In genomic region chr2:104853401-104853925, GRCh38 we compare ENCODE assay signal across 9 cellular contexts. TPM values are rescaled to one million over a fixed set of nuclear protein-coding genes. Genes with fewer than 3 reads are reported as not detected.
A peak's percentile ranks its signal among the peaks of the same experiment; 100 is the strongest.
DNase-seq lines count a peak whose midpoint lies in the region; ATAC-seq and TF ChIP-seq lines count a peak whose summit lies in the region.
"Had no signal": no experiment of that assay in that cellular context is flagged by ENCODE, and none has a peak within 500 bp of the region (broad histone marks: within the 10 kb centered on the region; RNA-seq: fewer than 3 reads in every experiment).

No MANE protein-coding gene starts in this region.

- no peak for ATAC-seq in CD4-positive, alpha-beta T cell (ENCODE audit: poor library complexity)
- ATAC-seq in HG03280 (IDR thresholded peaks at IDR 0.05; ENCODE audit: unreplicated experiment) = no peak

- H3K4me3 ChIP-seq in Loucy (ENCODE audit: low read length, poor library complexity, severe bottlenecking) = no peak overlapping the region
- peak overlapping the region; percentile 43 for H3K4me3 ChIP-seq in effector memory CD4-positive, alpha-beta T cell (ENCODE audit: insufficient read depth, low read depth, low read length, poor library complexity, severe bottlenecking)
- peak overlapping the region; percentile 25 for H3K4me3 ChIP-seq in ovary

- H3K36me3 Mint-ChIP-seq in CD4-positive, alpha-beta T cell (ENCODE audit: low read depth) = peaks cover 3% of the 10 kb centered on the region

- intact Hi-C loops in CD4-positive, alpha-beta T cell (cut with DNase I, micrococcal nuclease) = no loop called here
- intact Hi-C loops in ovary (cut with DNase I) = no loop called here

- no peaks in the 10 kb centered on the region for H3K9me2 ChIP-seq in Loucy (replicated peaks; ENCODE audit: low read depth, low read length)

- H3K4me3 Mint-ChIP-seq in CD4-positive, alpha-beta T cell = peak overlapping the region; percentile 91

- no peak for DNase-seq in CD4-positive, alpha-beta T cell
- DNase-seq in effector memory CD4-positive, alpha-beta T cell = no peak
- DNase-seq in ovary (no peak), AG08395 (ENCODE audit: low spot score) (no peak), NCI-H187 treated with DMSO at 0.1 percent for 48 hours (lab: John Stamatoyannopoulos, UW) (no peak), HUDEP-2 (lab: John Stamatoyannopoulos, UW; ENCODE audit: unreplicated experiment in 76 of 76) (no peak)

- H3K4me2 ChIP-seq in Loucy (ENCODE audit: low read depth, low read length, poor library complexity, severe bottlenecking) = peak overlapping the region; percentile 81

- peaks cover 85% of the 10 kb centered on the region for H3K27me3 Mint-ChIP-seq in CD4-positive, alpha-beta T cell

- CTCF ChIA-PET in CD4-positive, alpha-beta T cell (lab: Charles Lee) = no interaction called here

- no peaks in the 10 kb centered on the region for H3F3A ChIP-seq in Loucy (ENCODE audit: low read depth)

- no peak overlapping the region for H3K9ac ChIP-seq in Loucy (ENCODE audit: low read depth, low read length, poor library complexity, severe bottlenecking)

- peaks cover 80% of the 10 kb centered on the region for H3K27me3 ChIP-seq in CD4-positive, alpha-beta T cell (ENCODE audit: control insufficient read depth, insufficient read depth, low read length)
- H3K27me3 ChIP-seq in Loucy (ENCODE audit: insufficient read depth, low read length, poor library complexity, severe bottlenecking) (no peaks in the 10 kb centered on the region), ovary (no peaks in the 10 kb centered on the region)
- H3K27me3 ChIP-seq in effector memory CD4-positive, alpha-beta T cell (replicated peaks; ENCODE audit: control insufficient read depth, insufficient read depth, low read length, poor library complexity, severe bottlenecking) = peaks cover 50% of the 10 kb centered on the region

- TF ChIP-seq CTCF in CD4-positive, alpha-beta T cell (IDR thresholded peaks at IDR 0.05) = no peak
- TF ChIP-seq CTCF in Loucy (conservative IDR thresholded peaks at IDR 0.05; ENCODE audit: low read length) = no peak
- TF ChIP-seq CTCF in ovary (IDR thresholded peaks at IDR 0.05) = no peak

- no peak for TF ChIP-seq EP300 in ovary (IDR thresholded peaks at IDR 0.05)

- H3K4me1 ChIP-seq in Loucy (ENCODE audit: insufficient read depth, low read length, poor library complexity, severe bottlenecking) = peaks cover 14% of the 10 kb centered on the region
- peaks cover 24% of the 10 kb centered on the region for H3K4me1 ChIP-seq in effector memory CD4-positive, alpha-beta T cell (ENCODE audit: control insufficient read depth, insufficient read depth, low read length, poor library complexity, severe bottlenecking)
- H3K4me1 ChIP-seq in ovary (ENCODE audit: insufficient read depth) = peaks cover 10% of the 10 kb centered on the region

- no peak overlapping the region for H3K27ac Mint-ChIP-seq in CD4-positive, alpha-beta T cell

- H3K36me3 ChIP-seq in Loucy (ENCODE audit: insufficient read depth, low read length) (no peaks in the 10 kb centered on the region), ovary (no peaks in the 10 kb centered on the region)
- H3K36me3 ChIP-seq in effector memory CD4-positive, alpha-beta T cell (ENCODE audit: control insufficient read depth, insufficient read depth, low read length) = no peaks in the 10 kb centered on the region

- H3K79me2 ChIP-seq in Loucy (ENCODE audit: insufficient read depth, low read length) = no peaks in the 10 kb centered on the region

- no peak for TF ChIP-seq POLR2A in ovary (IDR thresholded peaks at IDR 0.05)

- no peak overlapping the region for H3K27ac ChIP-seq in CD4-positive, alpha-beta T cell (ENCODE audit: low read depth, low read length)
- no peak overlapping the region for H3K27ac ChIP-seq in effector memory CD4-positive, alpha-beta T cell (ENCODE audit: insufficient read depth, low read length, poor library complexity, severe bottlenecking)
- no peak overlapping the region for H3K27ac ChIP-seq in ovary
- H3K27ac ChIP-seq: RWPE1 had no signal

- H3K9me3 Mint-ChIP-seq in CD4-positive, alpha-beta T cell = no peaks in the 10 kb centered on the region

- H3K9me3 ChIP-seq in CD4-positive, alpha-beta T cell (ENCODE audit: control insufficient read depth, low read length) = peaks cover 4% of the 10 kb centered on the region
- no peaks in the 10 kb centered on the region for H3K9me3 ChIP-seq in Loucy (ENCODE audit: insufficient read depth, low read depth, low read length)
- H3K9me3 ChIP-seq in effector memory CD4-positive, alpha-beta T cell (ENCODE audit: control insufficient read depth, low read length) = no peaks in the 10 kb centered on the region
- H3K9me3 ChIP-seq in ovary = no peaks in the 10 kb centered on the region

- 3 to 4% (median 3%) methylated on average over 37 of the region's 37 CpGs for WGBS in ovary, 3 donors

- H4K20me1 ChIP-seq in Loucy (ENCODE audit: insufficient read depth, low read length, poor library complexity, severe bottlenecking) = no peaks in the 10 kb centered on the region

- H3K4me1 Mint-ChIP-seq in CD4-positive, alpha-beta T cell (ENCODE audit: low read depth) = peaks cover 61% of the 10 kb centered on the region

- POLR2A ChIA-PET in CD4-positive, alpha-beta T cell (lab: Charles Lee) = no interaction called here

- H2AFZ ChIP-seq in Loucy (ENCODE audit: low read length) = no peak overlapping the region

RNA-seq across cellular contexts. Expression of gene POU3F3, which starts 0.5 kb away (rescaled TPM):
- total RNA-seq in CD4-positive, alpha-beta T cell = not detected
- under 1 TPM in 3 of 7 donors, not detected in 4; 0.10 to 0.63 (median 0.10) TPM for total RNA-seq in ovary
- polyA plus RNA-seq in ovary = not detected
